Comparison of ENCODE assay signal across 8 cellular contexts in genomic region chr9:114484854-114485443, GRCh38. TPM values are rescaled to one million over a fixed set of nuclear protein-coding genes. Genes with fewer than 3 reads are reported as not detected.
DNase-seq lines count a peak whose midpoint lies in the region; ATAC-seq and TF ChIP-seq lines count a peak whose summit lies in the region.

No MANE protein-coding gene starts in this region.

- H3K27me3 Mint-ChIP-seq in activated naive CD4-positive, alpha-beta T cell treated with anti-CD3 and anti-CD28 coated beads, Interleukin-2, amount 50 U/mL, for 24 hours = no peaks in the 10 kb centered on the region

- intact Hi-C loops in HCT116 (cut with micrococcal nuclease) (loop anchor here (5.0 kb wide), 1 partner anchor 78 kb away; no protein-coding TSS in a partner anchor), prostate gland (cut with DNase I) (loop anchor here (5.0 to 10.0 kb wide), 2 partner anchors 80 to 167 kb away; no protein-coding TSS in a partner anchor)

- no peak for TF ChIP-seq CTCF in HCT116 (IDR thresholded peaks at IDR 0.05 in 2 of 3, conservative IDR thresholded peaks at IDR 0.05 in 1 of 3; ENCODE audit: borderline replicate concordance in 1 of 3, insufficient read depth in 1 of 3, low read depth in 2 of 3, low read length in 2 of 3)
- no peak for TF ChIP-seq CTCF in prostate gland (IDR thresholded peaks at IDR 0.05)

- H3K4me3 ChIP-seq in HCT116 (replicated peaks in 1 of 2; ENCODE audit: low read depth in 1 of 2, low read length in 2 of 2) (0 out of 4 replicates have a peak overlapping the region, but pooled peaks of 1 of the 2 experiments have one; percentile 14), prostate gland (no peak overlapping the region)

- POLR2A ChIA-PET in HCT116 (lab: Charles Lee) = interaction anchor here (0.9 kb wide), 1 partner anchor 169 kb away, joined by 3 read pairs; no protein-coding TSS in a partner anchor

- ATAC-seq in HCT116 = peak; percentile 69

- H3K9me3 Mint-ChIP-seq in activated naive CD4-positive, alpha-beta T cell treated with anti-CD3 and anti-CD28 coated beads, Interleukin-2, amount 50 U/mL, for 24 hours = no peaks in the 10 kb centered on the region

- in situ Hi-C loops in Caki2 (cut with HindIII; ENCODE audit: low pct_unique_long_range_greater_than_20kb, low sequenced_read_pairs) = no loop called here

- H3K4me1 Mint-ChIP-seq in activated naive CD4-positive, alpha-beta T cell treated with anti-CD3 and anti-CD28 coated beads, Interleukin-2, amount 50 U/mL, for 24 hours = peaks cover 29% of the 10 kb centered on the region

- H3K4me1 ChIP-seq in HCT116 (ENCODE audit: control insufficient read depth in 1 of 2, insufficient read depth in 2 of 2, low read length in 2 of 2) (peaks cover 19 to 38% of the 10 kb centered on the region in 2 experiments), prostate gland (replicated peaks) (no peaks in the 10 kb centered on the region)

- peak; percentile 26 for DNase-seq in Caki2 (ENCODE audit: low read depth)
- peak; percentile 73 for DNase-seq in HCT116 (ENCODE audit: low read depth, low spot score)
- DNase-seq in RPMI8226 = peak; percentile 67
- peak; percentile 48 to 49 for DNase-seq in stimulated activated CD4-positive, alpha-beta T cell treated with anti-CD3 and anti-CD28 coated beads, Interleukin-2, amount 100 ng/mL, for 24 hours
- DNase-seq in GM19240 (ENCODE audit: insufficient read length, low spot score) = no peak
- no peak for DNase-seq in prostate gland (ENCODE audit: low spot score)
- DNase-seq in NCI-H2107 treated with DMSO at 0.1 percent for 48 hours (lab: John Stamatoyannopoulos, UW; ENCODE audit: unreplicated experiment) = no peak

- no peaks in the 10 kb centered on the region for H4K20me1 ChIP-seq in HCT116 (ENCODE audit: insufficient read depth)

- no peak for TF ChIP-seq RAD21 in HCT116 (IDR thresholded peaks at IDR 0.05; ENCODE audit: low read depth)

- H3K36me3 ChIP-seq in HCT116 (ENCODE audit: control insufficient read depth in 1 of 2, insufficient read depth in 2 of 2, low read length in 2 of 2) (no peaks in the 10 kb centered on the region), prostate gland (no peaks in the 10 kb centered on the region)

- H3K79me2 ChIP-seq in HCT116 (ENCODE audit: insufficient read depth, low read length) = no peaks in the 10 kb centered on the region

- peak overlapping the region; percentile 2 for H3K4me3 Mint-ChIP-seq in activated naive CD4-positive, alpha-beta T cell treated with anti-CD3 and anti-CD28 coated beads, Interleukin-2, amount 50 U/mL, for 24 hours

- H3K27me3 ChIP-seq in HCT116 (ENCODE audit: insufficient read depth, low read length) = no peaks in the 10 kb centered on the region
- H3K27me3 ChIP-seq in prostate gland (replicated peaks; ENCODE audit: insufficient read depth) = no peaks in the 10 kb centered on the region

- 79% methylated on average over 8 of the region's 8 CpGs for WGBS in prostate gland

- H3K36me3 Mint-ChIP-seq in activated naive CD4-positive, alpha-beta T cell treated with anti-CD3 and anti-CD28 coated beads, Interleukin-2, amount 50 U/mL, for 24 hours = no peaks in the 10 kb centered on the region

- H2AFZ ChIP-seq in HCT116 (ENCODE audit: low read depth, low read length, poor library complexity, severe bottlenecking) = no peak overlapping the region

- BruUV-seq in HCT116 (replicated peaks; lab: Mats Ljungman, UMichigan) = no TSS peak

- TF ChIP-seq POLR2A in HCT116 (IDR thresholded peaks at IDR 0.05; ENCODE audit: borderline replicate concordance, extremely low read depth, insufficient read depth, insufficient read length) (no peak), prostate gland (IDR thresholded peaks at IDR 0.05) (no peak)

- RAD21 ChIA-PET in HCT116 (lab: Charles Lee; ENCODE audit: low non-redundant PET in 1 of 2, low total read pairs in 2 of 2, uncharacterized antibody in 2 of 2, unreplicated experiment in 2 of 2) = interaction anchor here in 1 of 2 experiments (3.0 kb wide), 1 partner anchor 169 kb away, joined by 9 read pairs; no protein-coding TSS in a partner anchor

- no peaks in the 10 kb centered on the region for H3K9me2 ChIP-seq in HCT116 (ENCODE audit: insufficient read depth)

- H3K9ac ChIP-seq in HCT116 (ENCODE audit: low read length) = no peak overlapping the region

- CTCF ChIA-PET in HCT116 (lab: Charles Lee) = interaction anchor here (1.4 kb wide), 1 partner anchor 168 kb away, joined by 5 read pairs; no protein-coding TSS in a partner anchor

- no peaks in the 10 kb centered on the region for H3K9me3 ChIP-seq in HCT116 (ENCODE audit: control insufficient read depth in 1 of 2, insufficient read depth in 1 of 2, low read depth in 1 of 2, low read length in 2 of 2)
- H3K9me3 ChIP-seq in prostate gland = no peaks in the 10 kb centered on the region

- no peak overlapping the region for H3K27ac ChIP-seq in HCT116 (ENCODE audit: low read depth, low read length)
- H3K27ac ChIP-seq in prostate gland = no peak overlapping the region

- peak overlapping the region; percentile 38 for H3K27ac Mint-ChIP-seq in activated naive CD4-positive, alpha-beta T cell treated with anti-CD3 and anti-CD28 coated beads, Interleukin-2, amount 50 U/mL, for 24 hours

- peak overlapping the region; percentile 68 for H3K4me2 ChIP-seq in HCT116 (ENCODE audit: low read length)

TF ChIP-seq in HCT116, 20 proteins besides CTCF, POLR2A, EP300 and RAD21 (continues in another document):
- TF ChIP-seq YY1 (IDR thresholded peaks at IDR 0.05; ENCODE audit: extremely low read depth, insufficient replicate concordance, low read depth, low read length) (no peak), ZNF274 (IDR thresholded peaks at IDR 0.05; ENCODE audit: low read depth, low read length) (no peak), EGR1 (IDR thresholded peaks at IDR 0.05; ENCODE audit: low read depth) (no peak), ZFX (IDR thresholded peaks at IDR 0.05) (no peak), ZBTB33 (IDR thresholded peaks at IDR 0.05; ENCODE audit: extremely low read depth, insufficient replicate concordance, low read length) (no peak), REST (IDR thresholded peaks at IDR 0.05; ENCODE audit: low read depth) (no peak), FOSL1 (IDR thresholded peaks at IDR 0.05; ENCODE audit: low read depth) (peak; percentile 98), SIN3A (IDR thresholded peaks at IDR 0.05; ENCODE audit: low read depth) (peak; percentile 58; the same call in 1 of the 2 replicates), CBX3 (IDR thresholded peaks at IDR 0.05; ENCODE audit: low read depth) (peak; percentile 96), POLR2AphosphoS5 (IDR thresholded peaks at IDR 0.05; ENCODE audit: low read depth, low read length) (no peak), SP1 (IDR thresholded peaks at IDR 0.05; ENCODE audit: low read depth) (peak; percentile 85), TCF7L2 (IDR thresholded peaks at IDR 0.05; ENCODE audit: borderline replicate concordance, extremely low read depth, insufficient read depth, insufficient read length) (peak; percentile 76), EZH2 (IDR thresholded peaks at IDR 0.05) (no peak), JUND (IDR thresholded peaks at IDR 0.05) (peak; percentile 93), CEBPB (IDR thresholded peaks at IDR 0.05; ENCODE audit: low read depth) (no peak), SRF (IDR thresholded peaks at IDR 0.05; ENCODE audit: low read depth) (peak; percentile 86), MAX (IDR thresholded peaks at IDR 0.05) (peak; percentile 98)

RNA-seq across cellular contexts. Expression of gene WHRN, which starts 20.3 kb away (rescaled TPM):
- total RNA-seq in Caki2 (2014; rRNA removed; shearing (Covaris generic); ENCODE audit: low replicate concordance) = 3.9 and 6.6 TPM in 2 replicates
- 12.8 TPM for total RNA-seq in HCT116 (2021; ENCODE audit: unreplicated experiment)
- polyA plus RNA-seq in HCT116 (2012) = 13.1 and 15.7 TPM in 2 replicates
- total RNA-seq in prostate gland = 100 to 1,000 TPM in 1 of 2 donors, 10 to 100 TPM in 1; 13.8 to 102 TPM

Comparison
In these comparisons a context has a peak if more than half of its experiments do, and no peak if none do; other contexts are left out.
1. DNase-seq: peak in Caki2 (single experiment), HCT116 (single experiment), RPMI8226 (single experiment) and stimulated activated CD4-positive, alpha-beta T cell treated with anti-CD3 and anti-CD28 coated beads, Interleukin-2, amount 100 ng/mL, for 24 hours (2 of 2); none in GM19240 (single experiment), prostate gland (single experiment) and NCI-H2107 treated with DMSO at 0.1 percent for 48 hours (single experiment).